In the genomic region with DNA sequence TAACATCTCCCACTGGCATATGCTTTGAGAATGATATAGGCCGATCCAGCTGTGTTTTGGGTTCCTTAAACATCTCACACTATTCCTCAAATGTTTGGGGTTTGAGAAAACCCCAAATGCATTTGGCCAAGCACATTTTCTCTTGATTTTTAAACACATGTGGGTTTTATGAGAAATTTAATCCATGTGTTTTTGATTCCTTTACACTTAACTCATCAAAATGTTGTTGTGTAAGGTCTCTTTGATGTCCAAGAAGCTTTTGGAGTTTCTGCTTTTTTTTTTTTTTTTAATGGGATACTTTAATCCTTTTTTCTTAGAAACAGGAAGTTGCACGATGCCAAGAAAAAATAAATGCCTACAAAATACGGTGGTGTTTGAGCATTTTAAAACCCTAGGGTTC, we compare ENCODE assay signal across 19 cellular contexts.
DNase-seq lines count a peak whose midpoint lies in the region; ATAC-seq and TF ChIP-seq lines count a peak whose summit lies in the region.
"Had no signal": no experiment of that assay in that cellular context is flagged by ENCODE, and none has a peak within 500 bp of the region (broad histone marks: within the 10 kb centered on the region; RNA-seq: fewer than 3 reads in every experiment).

No MANE protein-coding gene starts in this region.

- H3K4me2 ChIP-seq in SK-N-SH = no peak overlapping the region

- 62% methylated on average over 3 of the region's 3 CpGs for WGBS in esophagus muscularis mucosa
- WGBS in SK-N-SH (ENCODE audit: low lambda C conversion rate) = 71% methylated on average over 3 of the region's 3 CpGs

- H3K27ac ChIP-seq in breast epithelium = no peak overlapping the region
- no peak overlapping the region for H3K27ac ChIP-seq in esophagus muscularis mucosa (replicated peaks in 1 of 4)
- H3K27ac ChIP-seq in SK-N-SH (ENCODE audit: low read depth in 2 of 2, low read length in 1 of 2) = no peak overlapping the region
- H3K27ac ChIP-seq: adrenal gland, lower lobe of right lung, transverse colon, WERI-Rb-1 had no signal

- intact Hi-C loops in MCF 10A (cut with micrococcal nuclease) = no loop called here
- intact Hi-C loops in breast epithelium (cut with DNase I; ENCODE audit: low total_unique reads) = loop anchor here (10.0 kb wide), 1 partner anchor 993 kb away; no protein-coding TSS in a partner anchor
- intact Hi-C loops in esophagus muscularis mucosa (cut with DNase I) = no loop called here

- DNase-seq in MCF 10A (ENCODE audit: unreplicated experiment) = peak; percentile 12
- DNase-seq in breast epithelium (ENCODE audit: low spot score in 2 of 2) = no peak
- peak; percentile 88 for DNase-seq in RPMI7951 (ENCODE audit: low read depth)
- DNase-seq in fibroblast of mammary gland (ENCODE audit: low read depth) = peak; percentile 87
- DNase-seq in activated CD8-positive, alpha-beta memory T cell treated with anti-CD3 and anti-CD28 coated beads, Interleukin-2, amount 10 ng/mL, durations not matched to agents 7 days and 5 days = no peak
- no peak for DNase-seq in esophagus muscularis mucosa (ENCODE audit: extremely low spot score)
- DNase-seq in SK-N-SH = no peak
- no peak for DNase-seq in GM10248 (ENCODE audit: extremely low spot score)
- DNase-seq: activated CD8-positive, alpha-beta T cell treated with anti-CD3 and anti-CD28 coated beads for 36 hours; adrenal gland; lower lobe of right lung; MM.1S; natural killer cell; NCI-H2029 treated with DMSO at 0.1 percent for 48 hours; NCI-H524 treated with DMSO at 0.1 percent for 48 hours; stimulated activated naive CD4-positive, alpha-beta T cell; transverse colon; WERI-Rb-1 had no signal

- H3K4me3 ChIP-seq in breast epithelium = no peak overlapping the region
- no peak overlapping the region for H3K4me3 ChIP-seq in fibroblast of mammary gland (ENCODE audit: control insufficient read depth, low read depth, low read length)
- H3K4me3 ChIP-seq in esophagus muscularis mucosa = no peak overlapping the region
- H3K4me3 ChIP-seq in SK-N-SH (ENCODE audit: low read depth in 2 of 2, low read length in 1 of 2) = no peak overlapping the region
- H3K4me3 ChIP-seq: adrenal gland, lower lobe of right lung, transverse colon had no signal

- no peaks in the 10 kb centered on the region for H3F3A ChIP-seq in SK-N-SH (replicated peaks; ENCODE audit: insufficient read depth)

- H3K9me3 ChIP-seq in breast epithelium (no peaks in the 10 kb centered on the region), esophagus muscularis mucosa (no peaks in the 10 kb centered on the region), SK-N-SH (no peaks in the 10 kb centered on the region)
- H3K9me3 ChIP-seq: adrenal gland, lower lobe of right lung, transverse colon had no signal

- no peak for TF ChIP-seq EP300 in esophagus muscularis mucosa (IDR thresholded peaks at IDR 0.05)
- TF ChIP-seq EP300 in SK-N-SH (IDR thresholded peaks at IDR 0.05; ENCODE audit: borderline replicate concordance in 1 of 2, low read depth in 1 of 2, low read length in 1 of 2) = no peak

- H3K36me3 Mint-ChIP-seq in MCF 10A (ENCODE audit: insufficient read depth, unreplicated experiment) = no peaks in the 10 kb centered on the region
- no peaks in the 10 kb centered on the region for H3K36me3 Mint-ChIP-seq in activated CD8-positive, alpha-beta memory T cell treated with anti-CD3 and anti-CD28 coated beads, Interleukin-2, amount 10 ng/mL, durations not matched to agents 7 days and 5 days
- H3K36me3 Mint-ChIP-seq: natural killer cell had no signal

- no peaks in the 10 kb centered on the region for H3K36me3 ChIP-seq in breast epithelium
- no peaks in the 10 kb centered on the region for H3K36me3 ChIP-seq in esophagus muscularis mucosa
- H3K36me3 ChIP-seq in SK-N-SH (replicated peaks in 1 of 2; ENCODE audit: control insufficient read depth in 1 of 2, insufficient read depth in 2 of 2, low read length in 1 of 2) = no peaks in the 10 kb centered on the region
- H3K36me3 ChIP-seq: adrenal gland, lower lobe of right lung, transverse colon, WERI-Rb-1 had no signal

- no peak overlapping the region for H3K4me3 Mint-ChIP-seq in MCF 10A (ENCODE audit: unreplicated experiment)
- no peak overlapping the region for H3K4me3 Mint-ChIP-seq in activated CD8-positive, alpha-beta memory T cell treated with anti-CD3 and anti-CD28 coated beads, Interleukin-2, amount 10 ng/mL, durations not matched to agents 7 days and 5 days
- H3K4me3 Mint-ChIP-seq: activated CD8-positive, alpha-beta T cell treated with anti-CD3 and anti-CD28 coated beads for 36 hours; natural killer cell had no signal

- no peak for TF ChIP-seq RAD21 in SK-N-SH (IDR thresholded peaks at IDR 0.05; ENCODE audit: low read length)

- no TSS peak for BruUV-seq in MCF 10A (replicated peaks; lab: Mats Ljungman, UMichigan)

- H4K20me1 ChIP-seq in SK-N-SH (ENCODE audit: insufficient read depth) = no peaks in the 10 kb centered on the region

- H2AFZ ChIP-seq in SK-N-SH (ENCODE audit: low read depth) = no peak overlapping the region

- CTCF ChIA-PET in MCF 10A (lab: Yijun Ruan, JAX) (interaction anchor here (1.0 kb wide), 1 partner anchor 12 kb away, joined by 4 read pairs; no protein-coding TSS in a partner anchor), SK-N-SH (lab: Yijun Ruan, JAX) (no interaction called here), GM10248 (lab: Yijun Ruan, JAX) (no interaction called here)
- CTCF ChIA-PET in activated CD8-positive, alpha-beta memory T cell treated with anti-CD3 and anti-CD28 coated beads, Interleukin-2, amount 10 ng/mL, durations not matched to agents 7 days and 5 days (lab: Charles Lee) = no interaction called here

- POLR2A ChIA-PET in MCF 10A (lab: Yijun Ruan, JAX) = no interaction called here
- POLR2A ChIA-PET in SK-N-SH (lab: Yijun Ruan, JAX) = no interaction called here
- POLR2A ChIA-PET in GM10248 (lab: Yijun Ruan, JAX) = no interaction called here

- no peak overlapping the region for H3K9ac ChIP-seq in SK-N-SH

- H3K4me1 Mint-ChIP-seq in MCF 10A (ENCODE audit: insufficient read depth, unreplicated experiment) = no peaks in the 10 kb centered on the region
- no peaks in the 10 kb centered on the region for H3K4me1 Mint-ChIP-seq in activated CD8-positive, alpha-beta memory T cell treated with anti-CD3 and anti-CD28 coated beads, Interleukin-2, amount 10 ng/mL, durations not matched to agents 7 days and 5 days
- H3K4me1 Mint-ChIP-seq: natural killer cell had no signal

- H3K27ac Mint-ChIP-seq in MCF 10A (ENCODE audit: low read depth, unreplicated experiment) = peak overlapping the region; percentile 39
- no peak overlapping the region for H3K27ac Mint-ChIP-seq in activated CD8-positive, alpha-beta memory T cell treated with anti-CD3 and anti-CD28 coated beads, Interleukin-2, amount 10 ng/mL, durations not matched to agents 7 days and 5 days
- H3K27ac Mint-ChIP-seq: activated CD8-positive, alpha-beta T cell treated with anti-CD3 and anti-CD28 coated beads for 36 hours; activated T-helper 2 cell treated with anti-CD3 and anti-CD28 coated beads, Interferon-gamma antibody, Interleukin-2, Interleukin-4, amounts not matched to agents 10 μg/mL and 5 μg/mL and 100 μg/mL, durations not matched to agents 14 hours and 24 hours and 36 hours; natural killer cell had no signal

- H3K79me2 ChIP-seq in SK-N-SH (ENCODE audit: insufficient read depth) = no peaks in the 10 kb centered on the region

- H3K4me1 ChIP-seq in breast epithelium = no peaks in the 10 kb centered on the region
- no peaks in the 10 kb centered on the region for H3K4me1 ChIP-seq in esophagus muscularis mucosa
- no peaks in the 10 kb centered on the region; a peak in 2 of 4 replicates for H3K4me1 ChIP-seq in SK-N-SH (ENCODE audit: control insufficient read depth in 1 of 2, insufficient read depth in 2 of 2, low read depth in 1 of 2, low read length in 1 of 2)
- H3K4me1 ChIP-seq: adrenal gland, lower lobe of right lung, transverse colon had no signal

- no peak for TF ChIP-seq POLR2A in breast epithelium (IDR thresholded peaks at IDR 0.05)
- no peak for TF ChIP-seq POLR2A in esophagus muscularis mucosa (IDR thresholded peaks at IDR 0.05; ENCODE audit: low read depth)

- TF ChIP-seq CTCF in MCF 10A (IDR thresholded peaks at IDR 0.05; ENCODE audit: unreplicated experiment) = no peak
- no peak for TF ChIP-seq CTCF in breast epithelium (IDR thresholded peaks at IDR 0.05)
- TF ChIP-seq CTCF in fibroblast of mammary gland (conservative IDR thresholded peaks at IDR 0.05; ENCODE audit: control insufficient read depth, insufficient read depth, low read depth, low read length) = no peak
- TF ChIP-seq CTCF in esophagus muscularis mucosa (IDR thresholded peaks at IDR 0.05) = no peak
- no peak for TF ChIP-seq CTCF in SK-N-SH (IDR thresholded peaks at IDR 0.05)
- TF ChIP-seq CTCF in GM10248 (IDR thresholded peaks at IDR 0.05; ENCODE audit: control extremely low read depth, extremely low read depth, low read depth, missing control alignments) = no peak

- H3K27me3 Mint-ChIP-seq in MCF 10A (ENCODE audit: insufficient read depth, unreplicated experiment) = no peaks in the 10 kb centered on the region
- no peaks in the 10 kb centered on the region for H3K27me3 Mint-ChIP-seq in activated CD8-positive, alpha-beta memory T cell treated with anti-CD3 and anti-CD28 coated beads, Interleukin-2, amount 10 ng/mL, durations not matched to agents 7 days and 5 days
- H3K27me3 Mint-ChIP-seq: activated CD8-positive, alpha-beta T cell treated with anti-CD3 and anti-CD28 coated beads for 36 hours had no signal

- no peak for ATAC-seq in activated CD8-positive, alpha-beta memory T cell treated with anti-CD3 and anti-CD28 coated beads, Interleukin-2, amount 10 ng/mL, durations not matched to agents 7 days and 5 days
- ATAC-seq: activated CD8-positive, alpha-beta T cell treated with anti-CD3 and anti-CD28 coated beads for 36 hours; lower lobe of right lung; natural killer cell had no signal

- H3K27me3 ChIP-seq in breast epithelium (no peaks in the 10 kb centered on the region), esophagus muscularis mucosa (no peaks in the 10 kb centered on the region), SK-N-SH (ENCODE audit: insufficient read depth) (no peaks in the 10 kb centered on the region)
- H3K27me3 ChIP-seq: adrenal gland, transverse colon had no signal

- H3K9me3 Mint-ChIP-seq in MCF 10A (ENCODE audit: unreplicated experiment) = peaks cover 12% of the 10 kb centered on the region
- H3K9me3 Mint-ChIP-seq in activated CD8-positive, alpha-beta memory T cell treated with anti-CD3 and anti-CD28 coated beads, Interleukin-2, amount 10 ng/mL, durations not matched to agents 7 days and 5 days (ENCODE audit: low read depth) = peaks cover 5% of the 10 kb centered on the region
- H3K9me3 Mint-ChIP-seq: activated CD8-positive, alpha-beta T cell treated with anti-CD3 and anti-CD28 coated beads for 36 hours had no signal

- H3K9me2 ChIP-seq in SK-N-SH = no peaks in the 10 kb centered on the region

TF ChIP-seq in SK-N-SH, 30 proteins besides CTCF, POLR2A, EP300 and RAD21 (continues in another document):
- TF ChIP-seq, protein P1, sequence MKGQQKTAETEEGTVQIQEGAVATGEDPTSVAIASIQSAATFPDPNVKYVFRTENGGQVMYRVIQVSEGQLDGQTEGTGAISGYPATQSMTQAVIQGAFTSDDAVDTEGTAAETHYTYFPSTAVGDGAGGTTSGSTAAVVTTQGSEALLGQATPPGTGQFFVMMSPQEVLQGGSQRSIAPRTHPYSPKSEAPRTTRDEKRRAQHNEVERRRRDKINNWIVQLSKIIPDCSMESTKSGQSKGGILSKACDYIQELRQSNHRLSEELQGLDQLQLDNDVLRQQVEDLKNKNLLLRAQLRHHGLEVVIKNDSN (IDR thresholded peaks at IDR 0.05; ENCODE audit: borderline replicate concordance, low read depth) = no peak

Comparison
In these comparisons a context has a peak if more than half of its experiments do, and no peak if none do; other contexts are left out.
1. DNase-seq: peak in MCF 10A (single experiment), RPMI7951 (single experiment) and fibroblast of mammary gland (single experiment); none in breast epithelium (0 of 2), activated CD8-positive, alpha-beta memory T cell treated with anti-CD3 and anti-CD28 coated beads, Interleukin-2, amount 10 ng/mL, durations not matched to agents 7 days and 5 days (single experiment), esophagus muscularis mucosa (single experiment), SK-N-SH (single experiment) and GM10248 (single experiment).